Comparison of ENCODE assay signal across 28 cellular contexts in the genomic region with DNA sequence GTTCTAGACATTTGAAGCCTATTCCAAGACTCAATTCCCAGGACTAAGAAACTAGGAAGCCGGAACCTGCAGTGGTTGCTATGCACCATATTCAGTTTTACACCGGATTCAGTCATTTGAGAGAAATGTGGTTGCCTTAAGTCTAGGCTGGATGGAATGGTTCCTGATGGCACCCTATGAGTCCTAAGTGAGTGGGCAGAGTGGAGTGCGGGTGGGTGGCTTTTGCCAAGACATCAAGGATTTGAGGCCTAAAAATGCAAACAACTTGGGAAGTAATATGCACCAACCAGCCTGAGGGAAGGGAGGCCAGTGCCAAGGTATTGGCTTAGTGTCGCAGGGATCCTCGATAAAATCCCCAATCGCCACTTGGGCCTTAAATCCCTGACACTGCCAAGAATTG. TPM values are rescaled to one million over a fixed set of nuclear protein-coding genes. Genes with fewer than 3 reads are reported as not detected.
"Had no signal": no experiment of that assay in that cellular context is flagged by ENCODE, and none has a peak within 500 bp of the region (broad histone marks: within the 10 kb centered on the region; RNA-seq: fewer than 3 reads in every experiment).

No MANE protein-coding gene starts in this region.

- H3K4me1 ChIP-seq: foreskin keratinocyte had no signal

- H3K36me3 Mint-ChIP-seq: activated CD4-positive, alpha-beta memory T cell treated with anti-CD3 and anti-CD28 coated beads for 36 hours; activated naive CD4-positive, alpha-beta T cell treated with anti-CD3 and anti-CD28 coated beads, Interleukin-2, amount 50 U/mL, for 24 hours; activated naive CD8-positive, alpha-beta T cell treated with anti-CD3 and anti-CD28 coated beads for 36 hours had no signal

- ATAC-seq: activated CD8-positive, alpha-beta T cell treated with anti-CD3 and anti-CD28 coated beads, Interleukin-2, amount 10 ng/mL, durations not matched to agents 7 days and 5 days; activated naive CD8-positive, alpha-beta T cell treated with anti-CD3 and anti-CD28 coated beads, Interleukin-2, amount 50 U/mL, for 24 hours; body of pancreas; effector memory CD8-positive, alpha-beta T cell; foreskin keratinocyte; gastrocnemius medialis had no signal

- H3K4me3 ChIP-seq: adrenal gland, body of pancreas, esophagus muscularis mucosa, gastrocnemius medialis had no signal

- H3K4me3 Mint-ChIP-seq: activated CD4-positive, alpha-beta memory T cell treated with anti-CD3 and anti-CD28 coated beads for 36 hours; activated CD4-positive, alpha-beta T cell treated with anti-CD3 and anti-CD28 coated beads for 36 hours; activated CD4-positive, alpha-beta T cell treated with anti-CD3 and anti-CD28 coated beads, Interleukin-2, amount 10 ng/mL, durations not matched to agents 24 days and 14 days; activated CD8-positive, alpha-beta T cell treated with anti-CD3 and anti-CD28 coated beads, Interleukin-2, amount 10 ng/mL, durations not matched to agents 7 days and 5 days; activated naive CD4-positive, alpha-beta T cell treated with anti-CD3 and anti-CD28 coated beads for 36 hours; activated naive CD4-positive, alpha-beta T cell treated with anti-CD3 and anti-CD28 coated beads, Interleukin-2, amount 50 U/mL, for 24 hours; activated naive CD8-positive, alpha-beta T cell treated with anti-CD3 and anti-CD28 coated beads for 36 hours; activated naive CD8-positive, alpha-beta T cell treated with anti-CD3 and anti-CD28 coated beads, Interleukin-2, amount 50 U/mL, for 24 hours; activated T-cell treated with anti-CD3 and anti-CD28 coated beads, Interleukin-2, amount 50 U/mL, for 4 hours; effector memory CD8-positive, alpha-beta T cell had no signal

- H3K9me3 Mint-ChIP-seq: activated CD4-positive, alpha-beta memory T cell treated with anti-CD3 and anti-CD28 coated beads for 36 hours; activated CD4-positive, alpha-beta T cell treated with anti-CD3 and anti-CD28 coated beads, Interleukin-2, amount 10 ng/mL, durations not matched to agents 24 days and 14 days; activated naive CD4-positive, alpha-beta T cell treated with anti-CD3 and anti-CD28 coated beads for 36 hours; activated naive CD4-positive, alpha-beta T cell treated with anti-CD3 and anti-CD28 coated beads, Interleukin-2, amount 50 U/mL, for 24 hours; activated naive CD8-positive, alpha-beta T cell treated with anti-CD3 and anti-CD28 coated beads for 36 hours; activated naive CD8-positive, alpha-beta T cell treated with anti-CD3 and anti-CD28 coated beads, Interleukin-2, amount 50 U/mL, for 24 hours; activated T-cell treated with anti-CD3 and anti-CD28 coated beads, Interleukin-2, amount 50 U/mL, for 4 hours; activated T-helper 2 cell treated with anti-CD3 and anti-CD28 coated beads, Interferon-gamma antibody, Interleukin-2, Interleukin-4, amounts not matched to agents 10 μg/mL and 5 μg/mL and 100 μg/mL, durations not matched to agents 14 hours and 24 hours and 36 hours; effector memory CD8-positive, alpha-beta T cell had no signal

- DNase-seq: activated CD4-positive, alpha-beta memory T cell treated with anti-CD3 and anti-CD28 coated beads for 36 hours; activated CD4-positive, alpha-beta T cell treated with anti-CD3 and anti-CD28 coated beads for 36 hours; activated CD4-positive, alpha-beta T cell treated with anti-CD3 and anti-CD28 coated beads, Interleukin-2, amount 10 ng/mL, durations not matched to agents 24 days and 14 days; activated CD4-positive, CD25-positive, alpha-beta regulatory T cell; activated CD4-positive, CD25-positive, alpha-beta regulatory T cell treated with anti-CD3 and anti-CD28 coated beads, Interleukin-2, amount 50 U/mL, for 72 hours; activated CD8-positive, alpha-beta T cell treated with anti-CD3 and anti-CD28 coated beads, Interleukin-2, amount 10 ng/mL, durations not matched to agents 7 days and 5 days; activated effector memory CD4-positive, alpha-beta T cell treated with anti-CD3 and anti-CD28 coated beads, Interleukin-2, amount 50 U/mL, for 16 hours; activated naive CD4-positive, alpha-beta T cell treated with anti-CD3 and anti-CD28 coated beads for 36 hours; activated naive CD8-positive, alpha-beta T cell treated with anti-CD3 and anti-CD28 coated beads for 36 hours; activated naive CD8-positive, alpha-beta T cell treated with anti-CD3 and anti-CD28 coated beads, Interleukin-2, amount 50 U/mL, for 24 hours; activated T-cell treated with anti-CD3 and anti-CD28 coated beads, Interleukin-2, amount 50 U/mL, for 4 hours; adrenal gland; amygdala; aorta; body of pancreas; caudate nucleus; cortex of kidney; dermis blood vessel endothelial cell; effector CD4-positive, alpha-beta T cell; effector memory CD8-positive, alpha-beta T cell; erythroblast; foreskin keratinocyte; gastrocnemius medialis; glutamatergic neuron; T-helper 2 cell had no signal

- H3K27me3 ChIP-seq: adrenal gland, body of pancreas, foreskin keratinocyte, gastrocnemius medialis had no signal

- H3K27ac Mint-ChIP-seq: activated CD4-positive, alpha-beta memory T cell treated with anti-CD3 and anti-CD28 coated beads for 36 hours; activated CD4-positive, alpha-beta T cell treated with anti-CD3 and anti-CD28 coated beads for 36 hours; activated CD4-positive, alpha-beta T cell treated with anti-CD3 and anti-CD28 coated beads, Interleukin-2, amount 10 ng/mL, durations not matched to agents 24 days and 14 days; activated CD8-positive, alpha-beta T cell treated with anti-CD3 and anti-CD28 coated beads, Interleukin-2, amount 10 ng/mL, durations not matched to agents 7 days and 5 days; activated naive CD4-positive, alpha-beta T cell treated with anti-CD3 and anti-CD28 coated beads for 36 hours; activated naive CD4-positive, alpha-beta T cell treated with anti-CD3 and anti-CD28 coated beads, Interleukin-2, amount 50 U/mL, for 24 hours; activated naive CD8-positive, alpha-beta T cell treated with anti-CD3 and anti-CD28 coated beads for 36 hours; activated naive CD8-positive, alpha-beta T cell treated with anti-CD3 and anti-CD28 coated beads, Interleukin-2, amount 50 U/mL, for 24 hours; activated T-helper 2 cell treated with anti-CD3 and anti-CD28 coated beads, Interferon-gamma antibody, Interleukin-2, Interleukin-4, amounts not matched to agents 10 μg/mL and 5 μg/mL and 100 μg/mL, durations not matched to agents 14 hours and 24 hours and 36 hours; effector memory CD8-positive, alpha-beta T cell had no signal

- H3K36me3 ChIP-seq: adrenal gland, esophagus muscularis mucosa, gastrocnemius medialis had no signal

- H3K27ac ChIP-seq: adrenal gland, body of pancreas, esophagus muscularis mucosa, foreskin keratinocyte, gastrocnemius medialis had no signal

RNA-seq across cellular contexts. Expression of a gene that starts 4.2 kb away (rescaled TPM):
- total RNA-seq: activated CD8-positive, alpha-beta T cell treated with anti-CD3 and anti-CD28 coated beads, Interleukin-2, amount 10 ng/mL, durations not matched to agents 7 days and 5 days had no signal
